ENCODE assay signal across 8 cellular contexts in genomic region chr4:40856836-40857362, GRCh38.
DNase-seq lines count a peak whose midpoint lies in the region; ATAC-seq, FAIRE-seq and TF ChIP-seq lines count a peak whose summit lies in the region.

No MANE protein-coding gene starts in this region.

- no peaks in the 10 kb centered on the region for H3K79me2 ChIP-seq in keratinocyte (ENCODE audit: control insufficient read depth, insufficient read depth, low read length)

- H3K4me1 ChIP-seq in keratinocyte (ENCODE audit: control insufficient read depth, extremely low read depth, insufficient read depth, low read length) = peaks cover 2% of the 10 kb centered on the region

- H3K9ac ChIP-seq in keratinocyte (ENCODE audit: control insufficient read depth, extremely low read depth, insufficient read depth, low read length) = peak overlapping the region; percentile 8

- no peaks in the 10 kb centered on the region for H4K20me1 ChIP-seq in keratinocyte (ENCODE audit: control insufficient read depth, extremely low read depth, insufficient read depth, low read length)

- no peaks in the 10 kb centered on the region for H3K27me3 ChIP-seq in keratinocyte (ENCODE audit: control insufficient read depth, extremely low read depth, insufficient read depth, low read length)

- DNase-seq in DMS79 (lab: John Stamatoyannopoulos, UW) (peak; percentile 37), LNCaP clone FGC (ENCODE audit: low read depth) (no peak), T-helper 2 cell (peak in 3 of 5 experiments; percentile 16 to 74 (median 17)), cardiac fibroblast (ENCODE audit: low read depth in 2 of 2) (peak; percentile 11 to 56), keratinocyte (ENCODE audit: low read depth, low spot score) (no peak)
- peak; percentile 23 to 60 for DNase-seq in stimulated activated CD4-positive, alpha-beta T cell treated with anti-CD3 and anti-CD28 coated beads, Interleukin-1b, Interleukin-23, amount 100 ng/mL, for 4 hours (ENCODE audit: low read depth in 2 of 2)
- no peak for DNase-seq in NK-92 treated with Interleukin-12 subunit alpha and Interleukin-12 subunit beta, amount 100 ng/mL, for 24 hours (lab: John Stamatoyannopoulos, UW)

- no peak for FAIRE-seq in keratinocyte (lab: Jason Lieb, UNC)

- H3K27ac ChIP-seq in keratinocyte (ENCODE audit: control insufficient read depth, insufficient read depth, low read length) = no peak overlapping the region

- peak; percentile 86 for ATAC-seq in GM21529 (IDR thresholded peaks at IDR 0.05; ENCODE audit: unreplicated experiment)

- peaks cover 0 to 4% of the 10 kb centered on the region in 2 experiments for H3K36me3 ChIP-seq in keratinocyte (ENCODE audit: control insufficient read depth in 2 of 2, extremely low read depth in 1 of 2, insufficient read depth in 2 of 2, low read length in 2 of 2)

- H3K9me1 ChIP-seq in keratinocyte (ENCODE audit: control insufficient read depth, extremely low read depth, insufficient read depth, low read length) = no peaks in the 10 kb centered on the region

- dilution Hi-C loops in keratinocyte (cut with MboI; ENCODE audit: extremely low pct_ligation_motif_present, low sequenced_read_pairs) = no loop called here

- H3K9me3 ChIP-seq in keratinocyte (ENCODE audit: control insufficient read depth, low read depth, low read length) = no peaks in the 10 kb centered on the region

- peak overlapping the region; percentile 35 for H3K4me2 ChIP-seq in keratinocyte (ENCODE audit: control insufficient read depth, extremely low read depth, insufficient read depth, low read depth, low read length)

- H2AFZ ChIP-seq in keratinocyte (ENCODE audit: control insufficient read depth, low read length) = peak overlapping the region; percentile 36

- H3K4me3 ChIP-seq in LNCaP clone FGC (ENCODE audit: low read depth, low read length) = peak overlapping the region; percentile 39
- H3K4me3 ChIP-seq in cardiac fibroblast (replicated peaks in 1 of 2; ENCODE audit: low read depth in 2 of 2, low read length in 2 of 2) = peak overlapping the region in 1 of 2 donors; percentile 39
- peak overlapping the region in 2 of 3 experiments; percentile 12 to 52 for H3K4me3 ChIP-seq in keratinocyte (ENCODE audit: control insufficient read depth in 2 of 3, extremely low read depth in 1 of 3, insufficient read depth in 2 of 3, low read depth in 1 of 3, low read length in 3 of 3)

- TF ChIP-seq CTCF in LNCaP clone FGC (IDR thresholded peaks at IDR 0.05; ENCODE audit: control insufficient read depth, extremely low read depth, insufficient read depth) (no peak), cardiac fibroblast (IDR thresholded peaks at IDR 0.05; ENCODE audit: low read depth, low read length) (no peak), keratinocyte (optimal IDR thresholded peaks at IDR 0.05 in 1 of 3, IDR thresholded peaks at IDR 0.05 in 1 of 3, conservative IDR thresholded peaks at IDR 0.05 in 1 of 3; ENCODE audit: extremely low read depth in 1 of 3, insufficient read depth in 2 of 3, low read length in 3 of 3) (no peak)

Comparison
In these comparisons a context has a peak if more than half of its experiments do, and no peak if none do; other contexts are left out.
1. DNase-seq: peak in DMS79 (single experiment), T-helper 2 cell (3 of 5), cardiac fibroblast (2 of 2) and stimulated activated CD4-positive, alpha-beta T cell treated with anti-CD3 and anti-CD28 coated beads, Interleukin-1b, Interleukin-23, amount 100 ng/mL, for 4 hours (2 of 2); none in LNCaP clone FGC (single experiment), keratinocyte (single experiment) and NK-92 treated with Interleukin-12 subunit alpha and Interleukin-12 subunit beta, amount 100 ng/mL, for 24 hours (single experiment).